Comparison of ENCODE assay signal across 8 cellular contexts in the genomic region with DNA sequence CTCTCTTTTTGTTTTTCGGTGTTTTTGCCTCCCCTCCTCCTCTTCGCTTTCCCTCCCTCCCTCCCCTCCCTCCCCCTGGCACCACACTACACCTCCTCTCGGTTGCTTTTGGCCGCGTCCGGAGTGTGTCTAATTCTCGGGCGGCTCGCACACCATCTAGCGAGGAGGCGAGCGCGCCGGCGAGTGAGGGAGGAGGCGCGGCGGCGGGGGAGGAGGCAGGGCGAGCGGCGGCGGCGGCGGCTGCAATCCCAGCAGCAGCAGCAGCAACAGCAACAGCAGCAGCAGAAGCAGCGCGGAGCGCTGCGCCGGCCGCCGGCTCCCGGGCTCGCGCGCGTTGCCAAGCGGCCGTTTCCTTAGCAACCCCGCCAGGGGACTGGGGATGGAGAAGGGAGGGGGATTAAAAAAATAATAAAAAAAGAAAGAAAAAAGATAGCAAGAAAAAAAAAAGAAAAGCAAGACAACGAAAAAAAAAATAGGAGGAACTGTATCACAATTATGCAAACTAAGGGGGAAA. TPM values are rescaled to one million over a fixed set of nuclear protein-coding genes. Genes with fewer than 3 reads are reported as not detected.
DNase-seq lines count a peak whose midpoint lies in the region; ATAC-seq and TF ChIP-seq lines count a peak whose summit lies in the region.

No MANE protein-coding gene starts in this region.

- no peak overlapping the region for H3K23ac ChIP-seq in mesendoderm (ENCODE audit: low read length)

- H3K27me3 ChIP-seq in mesendoderm (ENCODE audit: insufficient read depth, low read length, poor library complexity), result no peaks in the 10 kb centered on the region

- H3K4me3 ChIP-seq in epithelial cell of esophagus (ENCODE audit: low read length) (peak overlapping the region; percentile 68), mesendoderm (ENCODE audit: low read length) (peak overlapping the region; percentile 80)

- no peaks in the 10 kb centered on the region for H3K4me1 ChIP-seq in mesendoderm (ENCODE audit: control insufficient read depth, low read depth, low read length)

- no peak overlapping the region for H4K8ac ChIP-seq in mesendoderm (ENCODE audit: low read depth, low read length)

- no peak overlapping the region for H2AK5ac ChIP-seq in mesendoderm (ENCODE audit: low read length)

- peak overlapping the region; percentile 47 for H3K56ac ChIP-seq in mesendoderm (ENCODE audit: low read length)

- H4K5ac ChIP-seq in mesendoderm (ENCODE audit: low read length), result no peak overlapping the region

- peak overlapping the region; percentile 79 for H3K4me2 ChIP-seq in mesendoderm (ENCODE audit: low read length)

- no peak overlapping the region for H3K18ac ChIP-seq in mesendoderm (ENCODE audit: low read length)

- H3K36me3 ChIP-seq in mesendoderm (ENCODE audit: control insufficient read depth, insufficient read depth, low read length), result no peaks in the 10 kb centered on the region

- no peak overlapping the region for H2BK5ac ChIP-seq in mesendoderm (ENCODE audit: low read length)

- no peak overlapping the region for H2BK15ac ChIP-seq in mesendoderm (replicated peaks; ENCODE audit: low read depth)

- no peak overlapping the region for H3K27ac ChIP-seq in C4-2B
- no peak overlapping the region for H3K27ac ChIP-seq in mesendoderm (ENCODE audit: low read depth, low read length)

- ATAC-seq in GM19395 (IDR thresholded peaks at IDR 0.05; ENCODE audit: unreplicated experiment), result peak; percentile 61
- peak; percentile 77 for ATAC-seq in HG03442 (IDR thresholded peaks at IDR 0.05; ENCODE audit: unreplicated experiment)

- DNase-seq in NCI-H460 (ENCODE audit: extremely low read depth, low read depth), result peak; percentile 82
- peak; percentile 80 for DNase-seq in activated CD8-positive, alpha-beta memory T cell treated with anti-CD3 and anti-CD28 coated beads for 24 hours
- DNase-seq in epithelial cell of esophagus (ENCODE audit: low read depth), result peak; percentile 91
- peak; percentile 95 for DNase-seq in mesendoderm
- peak; percentile 49 for DNase-seq in stimulated activated CD8-positive, alpha-beta memory T cell treated with anti-CD3 and anti-CD28 coated beads, Interleukin-4, amount 100 ng/mL, for 24 hours (ENCODE audit: low read depth)

- no peaks in the 10 kb centered on the region for H3K79me1 ChIP-seq in mesendoderm (ENCODE audit: low read length)

- TF ChIP-seq CTCF in C4-2B (conservative IDR thresholded peaks at IDR 0.05), result peak; percentile 27
- no peak for TF ChIP-seq CTCF in epithelial cell of esophagus (IDR thresholded peaks at IDR 0.05; ENCODE audit: insufficient read depth, low read depth, low read length, missing control alignments)

- H3K9ac ChIP-seq in mesendoderm (ENCODE audit: low read length), result peak overlapping the region; percentile 74

- H2BK120ac ChIP-seq in mesendoderm (ENCODE audit: low read depth, low read length), result no peak overlapping the region

- no peak overlapping the region for H3K4ac ChIP-seq in mesendoderm (ENCODE audit: low read depth, low read length)

- no CpG with 5 or more reads among the region's 41 CpGs for WGBS in mesendoderm (ENCODE audit: extremely low coverage, insufficient coverage, low lambda C conversion rate)

- H3K79me2 ChIP-seq in mesendoderm (ENCODE audit: control insufficient read depth, insufficient read depth, low read length), result no peaks in the 10 kb centered on the region

RNA-seq across cellular contexts. Expression of a gene that starts 0.4 kb away (rescaled TPM):
- total RNA-seq in NCI-H460 (2014; rRNA removed; shearing (Covaris generic)), result 1.9 and 2.3 TPM in 2 replicates
- 0.19 and 0.33 TPM in 2 replicates for polyA plus RNA-seq in NCI-H460 (2014; cell fraction: nucleus; rRNA removed)
- polyA plus RNA-seq in mesendoderm (2013, experiment 1 of 2), result 0.94 TPM
- polyA plus RNA-seq in mesendoderm (2013, experiment 2 of 2), result 0.91 TPM
